19 cellular contexts compared by ENCODE assay signal in the genomic region with DNA sequence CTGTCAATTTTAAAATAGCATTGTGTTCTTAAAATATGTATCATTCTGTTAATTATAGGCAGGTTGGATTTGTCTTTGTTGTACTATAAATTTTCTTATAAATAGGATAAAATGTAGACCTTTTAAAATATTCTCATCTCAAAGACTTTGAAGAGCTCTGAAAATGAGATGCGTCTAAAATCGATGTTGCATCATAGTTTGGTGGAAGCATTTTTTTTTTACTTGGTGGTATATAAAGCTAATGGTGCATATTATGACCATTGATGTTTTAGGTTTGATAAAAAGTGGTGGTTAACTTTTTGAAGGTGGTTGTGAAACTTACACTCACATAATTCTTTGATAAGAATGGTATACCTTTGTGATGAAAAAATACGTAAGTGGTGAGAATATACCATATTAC.
DNase-seq lines count a peak whose midpoint lies in the region; ATAC-seq, FAIRE-seq and TF ChIP-seq lines count a peak whose summit lies in the region.
"Had no signal": no experiment of that assay in that cellular context is flagged by ENCODE, and none has a peak within 500 bp of the region (broad histone marks: within the 10 kb centered on the region; RNA-seq: fewer than 3 reads in every experiment).

No MANE protein-coding gene starts in this region.

- H3K27ac ChIP-seq in IMR-90 (ENCODE audit: insufficient read depth, low read length) (no peak overlapping the region), neural progenitor cell (peak overlapping the region; percentile 59), substantia nigra (ENCODE audit: low read depth, low read length, poor library complexity, severe bottlenecking) (no peak overlapping the region)
- H3K27ac ChIP-seq: BLaER1 had no signal

- H3K9me3 Mint-ChIP-seq in neural progenitor cell: no peaks in the 10 kb centered on the region
- H3K9me3 Mint-ChIP-seq: CD14-positive monocyte; CD4-positive, alpha-beta memory T cell; HFFc6 had no signal

- CTCF ChIA-PET in IMR-90 (lab: Yijun Ruan, JAX): interaction anchor here (1.0 kb wide), 2 partner anchors 11 to 180 kb away, joined by 3 to 5 read pairs; no protein-coding TSS in a partner anchor

- peak; percentile 75 for FAIRE-seq in GM12891 (lab: Jason Lieb, UNC)

- no peak overlapping the region for H2BK5ac ChIP-seq in IMR-90 (ENCODE audit: low read depth, low read length, poor library complexity, severe bottlenecking)

- H3K14ac ChIP-seq in IMR-90 (replicated peaks; ENCODE audit: low read depth, low read length): no peak overlapping the region

- H2AFZ ChIP-seq in IMR-90 (replicated peaks; ENCODE audit: low read length, poor library complexity) (no peak overlapping the region), neural progenitor cell (replicated peaks) (no peak overlapping the region)

- H3K27ac Mint-ChIP-seq in T-helper 17 cell: peak overlapping the region; percentile 54
- no peak overlapping the region for H3K27ac Mint-ChIP-seq in neural progenitor cell
- H3K27ac Mint-ChIP-seq: HFFc6 had no signal

- no peak overlapping the region for H2BK120ac ChIP-seq in IMR-90 (ENCODE audit: low read depth, low read length)

- intact Hi-C loops in IMR-90 (cut with micrococcal nuclease): no loop called here

- H4K5ac ChIP-seq in IMR-90 (ENCODE audit: low read depth, low read length): no peak overlapping the region

- no CpG with 5 or more reads among the region's 3 CpGs for WGBS in IMR-90 (ENCODE audit: extremely low coverage in 2 of 2, insufficient read length in 1 of 2), 2 experiments

- no peaks in the 10 kb centered on the region for H3K27me3 Mint-ChIP-seq in T-helper 17 cell
- no peaks in the 10 kb centered on the region for H3K27me3 Mint-ChIP-seq in neural progenitor cell (ENCODE audit: insufficient read depth, low read depth)
- H3K27me3 Mint-ChIP-seq: CD4-positive, alpha-beta memory T cell had no signal

- H2BK15ac ChIP-seq in IMR-90 (ENCODE audit: low read depth, low read length): no peak overlapping the region

- POLR2A ChIA-PET in IMR-90 (lab: Charles Lee; ENCODE audit: unreplicated experiment): interaction anchor here (0.5 kb wide), 1 partner anchor 75 kb away, joined by 3 read pairs; no protein-coding TSS in a partner anchor

- H3K36me3 ChIP-seq in IMR-90 (ENCODE audit: control insufficient read depth, insufficient read depth, low read length) (no peaks in the 10 kb centered on the region), neural progenitor cell (no peaks in the 10 kb centered on the region)

- TF ChIP-seq POLR2A in GM12891 (IDR thresholded peaks at IDR 0.05; ENCODE audit: low read depth, low read length): no peak
- no peak for TF ChIP-seq POLR2A in IMR-90 (IDR thresholded peaks at IDR 0.05; ENCODE audit: low read depth, low read length)

- H3K79me1 ChIP-seq in IMR-90 (ENCODE audit: low read depth in 1 of 2, low read length in 2 of 2): no peaks in the 10 kb centered on the region

- peaks cover 68% of the 10 kb centered on the region for H3K79me2 ChIP-seq in neural progenitor cell (ENCODE audit: low read depth)

- no peak overlapping the region for H2AK5ac ChIP-seq in IMR-90 (ENCODE audit: low read depth, low read length)

- H3K27me3 ChIP-seq in IMR-90 (ENCODE audit: control insufficient read depth, insufficient read depth, low read length) (no peaks in the 10 kb centered on the region), neural progenitor cell (no peaks in the 10 kb centered on the region)
- H3K27me3 ChIP-seq: BLaER1 had no signal

- H3K56ac ChIP-seq in IMR-90 (ENCODE audit: extremely low read depth, insufficient read depth, low read length): no peak overlapping the region

- H3K36me3 Mint-ChIP-seq in T-helper 17 cell (ENCODE audit: low read depth): peaks cover 3% of the 10 kb centered on the region
- H3K36me3 Mint-ChIP-seq in neural progenitor cell: peaks cover 5% of the 10 kb centered on the region

- ATAC-seq in IMR-90 (ENCODE audit: low read depth) (no peak), T-helper 17 cell (no peak), HG02571 (IDR thresholded peaks at IDR 0.05; ENCODE audit: unreplicated experiment) (no peak)
- ATAC-seq: HCT116 had no signal

- no peak overlapping the region for H2BK20ac ChIP-seq in IMR-90 (ENCODE audit: low read depth, low read length)

- H4K91ac ChIP-seq in IMR-90 (ENCODE audit: insufficient read depth, low read depth, low read length): no peak overlapping the region

- H4K20me1 ChIP-seq in IMR-90 (ENCODE audit: insufficient read depth, low read length) (no peaks in the 10 kb centered on the region), neural progenitor cell (ENCODE audit: low read depth) (no peaks in the 10 kb centered on the region)

- no peak for DNase-seq in GM12891 (ENCODE audit: insufficient read length, low spot score)
- no peak for DNase-seq in IMR-90
- DNase-seq in T-helper 17 cell: no peak
- no peak for DNase-seq in neural progenitor cell (ENCODE audit: low spot score)
- no peak for DNase-seq in mucosa of gallbladder (ENCODE audit: low spot score)
- no peak for DNase-seq in GOT3 (lab: John Stamatoyannopoulos, UW)
- DNase-seq in substantia nigra (lab: John Stamatoyannopoulos, UW): no peak
- DNase-seq: 8988T; CD4-positive, alpha-beta memory T cell; DMS153; DMS79; GF-D8; HFFc6; Kasumi-1; KBM-7 had no signal

- no TSS peak for BruUV-seq in IMR-90 (replicated peaks; lab: Mats Ljungman, UMichigan)

- H3K4me1 Mint-ChIP-seq in T-helper 17 cell (peaks cover 14% of the 10 kb centered on the region), neural progenitor cell (peaks cover 3% of the 10 kb centered on the region)

- TF ChIP-seq CTCF in IMR-90 (conservative IDR thresholded peaks at IDR 0.05; ENCODE audit: low read depth, low read length): no peak
- no peak for TF ChIP-seq CTCF in neural progenitor cell (IDR thresholded peaks at IDR 0.05)

- no peak overlapping the region for H3K4me3 Mint-ChIP-seq in T-helper 17 cell
- H3K4me3 Mint-ChIP-seq in neural progenitor cell: no peak overlapping the region
- H3K4me3 Mint-ChIP-seq: CD14-positive monocyte; CD4-positive, alpha-beta memory T cell; HFFc6 had no signal

- H3K4ac ChIP-seq in IMR-90 (ENCODE audit: low read depth, low read length): no peak overlapping the region

- H2AK9ac ChIP-seq in IMR-90 (replicated peaks; ENCODE audit: low read depth, low read length, poor library complexity): no peak overlapping the region

- H3K18ac ChIP-seq in IMR-90 (ENCODE audit: low read depth, low read length): no peak overlapping the region

- H3F3A ChIP-seq in neural progenitor cell (ENCODE audit: low read depth): peaks cover 20% of the 10 kb centered on the region

- no peaks in the 10 kb centered on the region for H3K4me1 ChIP-seq in IMR-90 (ENCODE audit: control insufficient read depth, insufficient read depth, low read length)
- peaks cover 62% of the 10 kb centered on the region for H3K4me1 ChIP-seq in neural progenitor cell

- no peak overlapping the region for H3K23ac ChIP-seq in IMR-90 (ENCODE audit: low read depth, low read length)

- H3K9me1 ChIP-seq in IMR-90 (ENCODE audit: insufficient read depth, low read length): no peaks in the 10 kb centered on the region

- H3K9me3 ChIP-seq in IMR-90 (ENCODE audit: control insufficient read depth, insufficient read depth, low read length) (no peaks in the 10 kb centered on the region), T-helper 17 cell (ENCODE audit: control insufficient read depth, low read length, poor library complexity, severe bottlenecking) (no peaks in the 10 kb centered on the region), neural progenitor cell (ENCODE audit: low read depth) (no peaks in the 10 kb centered on the region)
- H3K9me3 ChIP-seq: BLaER1 had no signal

- H3K4me2 ChIP-seq in IMR-90 (ENCODE audit: low read depth, low read length) (no peak overlapping the region), neural progenitor cell (peak overlapping the region; percentile 41)
- H3K4me2 ChIP-seq: BLaER1 had no signal

- dilution Hi-C loops in IMR-90 (cut with HindIII; ENCODE audit: low sequenced_read_pairs, unreplicated experiment): no loop called here

- H4K8ac ChIP-seq in IMR-90 (ENCODE audit: low read depth in 2 of 2, low read length in 2 of 2): no peak overlapping the region

- TF ChIP-seq RAD21 in IMR-90 (IDR thresholded peaks at IDR 0.05; ENCODE audit: low read length): no peak

- in situ Hi-C loops in IMR-90 (cut with MboI; ENCODE audit: low sequenced_read_pairs): no loop called here

- no peak overlapping the region for H3K4me3 ChIP-seq in IMR-90 (ENCODE audit: insufficient read depth, low read depth, low read length)
- H3K4me3 ChIP-seq in neural progenitor cell: no peak overlapping the region
- H3K4me3 ChIP-seq: BLaER1 had no signal

- no peak overlapping the region for H3K9ac ChIP-seq in IMR-90 (ENCODE audit: low read depth, low read length)
- H3K9ac ChIP-seq in neural progenitor cell: no peak overlapping the region
- H3K9ac ChIP-seq: BLaER1 had no signal

TF ChIP-seq in GM12891, 5 proteins besides CTCF, POLR2A, EP300 and RAD21:
- TF ChIP-seq POLR2AphosphoS5 (IDR thresholded peaks at IDR 0.05; ENCODE audit: low read depth, low read length): no peak

TF ChIP-seq in IMR-90, 13 proteins besides CTCF, POLR2A, EP300 and RAD21:
- TF ChIP-seq CHD1 (IDR thresholded peaks at IDR 0.05; ENCODE audit: low read depth, low read length) (no peak), CEBPB (IDR thresholded peaks at IDR 0.05; ENCODE audit: low read depth, low read length) (peak; percentile 41)
- TF ChIP-seq, protein P1, sequence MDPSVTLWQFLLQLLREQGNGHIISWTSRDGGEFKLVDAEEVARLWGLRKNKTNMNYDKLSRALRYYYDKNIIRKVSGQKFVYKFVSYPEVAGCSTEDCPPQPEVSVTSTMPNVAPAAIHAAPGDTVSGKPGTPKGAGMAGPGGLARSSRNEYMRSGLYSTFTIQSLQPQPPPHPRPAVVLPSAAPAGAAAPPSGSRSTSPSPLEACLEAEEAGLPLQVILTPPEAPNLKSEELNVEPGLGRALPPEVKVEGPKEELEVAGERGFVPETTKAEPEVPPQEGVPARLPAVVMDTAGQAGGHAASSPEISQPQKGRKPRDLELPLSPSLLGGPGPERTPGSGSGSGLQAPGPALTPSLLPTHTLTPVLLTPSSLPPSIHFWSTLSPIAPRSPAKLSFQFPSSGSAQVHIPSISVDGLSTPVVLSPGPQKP (IDR thresholded peaks at IDR 0.05; ENCODE audit: borderline replicate concordance, low read depth, low read length): no peak
TF ChIP-seq in IMR-90: peak in this region for 1.
